13 cellular contexts compared by ENCODE assay signal in genomic region chr2:227881866-227882517, GRCh38. TPM values are rescaled to one million over a fixed set of nuclear protein-coding genes. Genes with fewer than 3 reads are reported as not detected.
DNase-seq lines count a peak whose midpoint lies in the region; ATAC-seq lines count a peak whose summit lies in the region.
"Had no signal": no experiment of that assay in that cellular context is flagged by ENCODE, and none has a peak within 500 bp of the region (broad histone marks: within the 10 kb centered on the region; RNA-seq: fewer than 3 reads in every experiment).

No MANE protein-coding gene starts in this region.

- ATAC-seq in GM18511 (IDR thresholded peaks at IDR 0.05; ENCODE audit: unreplicated experiment): peak; percentile 57
- ATAC-seq in GM21825 (IDR thresholded peaks at IDR 0.05; ENCODE audit: unreplicated experiment): peak; percentile 96
- peak; percentile 83 for ATAC-seq in left lobe of liver
- ATAC-seq in HG03460 (IDR thresholded peaks at IDR 0.05; ENCODE audit: unreplicated experiment): no peak
- ATAC-seq: left cardiac atrium had no signal

- DNase-seq in M059J (ENCODE audit: low read depth): peak; percentile 46
- no peak for DNase-seq in left lobe of liver (ENCODE audit: low spot score)
- no peak for DNase-seq in NCI-H2227 treated with DMSO at 0.1 percent for 48 hours (lab: John Stamatoyannopoulos, UW)
- no peak for DNase-seq in activated T-cell treated with anti-CD3 and anti-CD28 coated beads, Interleukin-2, amount 50 U/mL, for 1 hour
- DNase-seq in RPMI8226: no peak
- DNase-seq: DMS153, left cardiac atrium, posterior cingulate gyrus had no signal

RNA-seq across cellular contexts. Expression of gene DAW1, which starts 10.6 kb away (rescaled TPM):
- 0.30 TPM in 1 of 2 replicates, not detected in the other for total RNA-seq in M059J (2014; rRNA removed; shearing (Covaris generic))
- total RNA-seq in left lobe of liver: not detected
- total RNA-seq: fibroblast of villous mesenchyme; T-helper 2 cell treated with Interferon-gamma antibody and Interleukin-4, amounts not matched to agents 100 ng/mL and 5 ng/mL, for 36 hours had no signal
